ENCODE assay signal across 11 cellular contexts in the genomic region with DNA sequence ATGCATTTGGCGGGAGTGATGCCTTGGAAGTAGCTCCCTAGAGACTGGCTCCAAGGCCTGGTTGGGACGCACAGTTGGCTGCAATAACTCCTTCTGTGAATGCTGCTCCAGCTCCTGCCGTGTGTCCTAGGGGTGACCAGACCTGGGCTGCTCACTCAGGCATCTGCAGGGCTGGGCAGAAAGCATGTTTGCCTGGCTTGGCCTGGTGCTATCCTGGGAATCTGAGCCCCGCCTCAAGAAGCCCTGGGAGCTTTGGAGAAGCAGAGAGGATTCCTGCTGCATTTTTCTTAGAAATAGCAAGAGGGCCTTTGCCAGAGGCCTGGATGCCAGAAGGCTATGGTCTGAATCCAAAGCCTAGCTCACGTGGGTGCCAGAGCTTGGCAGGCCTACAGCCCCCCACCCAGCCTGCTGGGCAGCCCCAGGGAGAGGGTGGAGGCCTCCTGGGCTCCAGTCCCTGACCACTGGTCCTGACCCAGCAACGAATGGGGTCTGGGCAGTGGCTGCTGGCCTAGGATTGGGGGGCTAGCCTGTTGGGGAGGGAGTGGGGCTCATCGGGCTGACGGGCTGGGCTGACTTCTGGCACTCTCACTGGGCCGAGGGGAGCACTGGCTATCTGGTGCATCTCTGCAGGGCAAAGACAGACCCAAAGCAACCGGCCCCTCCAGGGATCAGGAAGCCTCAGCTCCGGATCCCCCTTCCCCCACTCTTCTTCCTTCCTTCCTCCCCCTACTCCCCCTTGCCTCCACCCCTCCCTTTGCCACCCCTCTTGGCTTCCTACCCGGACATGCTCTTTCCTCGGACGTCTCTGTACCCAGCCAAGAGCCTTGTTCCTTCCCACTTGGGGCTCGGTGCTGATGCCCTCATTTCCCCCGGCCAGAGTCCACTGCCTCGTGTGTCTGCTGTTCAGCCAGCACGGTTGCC. TPM values are rescaled to one million over a fixed set of nuclear protein-coding genes. Genes with fewer than 3 reads are reported as not detected.
DNase-seq lines count a peak whose midpoint lies in the region; ATAC-seq and TF ChIP-seq lines count a peak whose summit lies in the region.
"Had no signal": no experiment of that assay in that cellular context is flagged by ENCODE, and none has a peak within 500 bp of the region (broad histone marks: within the 10 kb centered on the region; RNA-seq: fewer than 3 reads in every experiment).

No MANE protein-coding gene starts in this region.

- peaks cover 26% of the 10 kb centered on the region for H3K27me3 Mint-ChIP-seq in activated naive CD4-positive, alpha-beta T cell treated with anti-CD3 and anti-CD28 coated beads, Interleukin-2, amount 10 ng/mL, durations not matched to agents 7 days and 5 days

- CTCF ChIA-PET in activated naive CD4-positive, alpha-beta T cell treated with anti-CD3 and anti-CD28 coated beads, Interleukin-2, amount 10 ng/mL, durations not matched to agents 7 days and 5 days (lab: Charles Lee), result no interaction called here

- DNase-seq in Right ventricle myocardium inferior (ENCODE audit: missing footprints) (no peak), cardiac septum (ENCODE audit: low spot score) (no peak), fibroblast of mammary gland (ENCODE audit: low read depth) (peak; percentile 40), NCI-H2227 treated with DMSO at 0.1 percent for 48 hours (lab: John Stamatoyannopoulos, UW) (no peak)
- DNase-seq in activated naive CD4-positive, alpha-beta T cell treated with anti-CD3 and anti-CD28 coated beads, Interleukin-2, amount 10 ng/mL, durations not matched to agents 7 days and 5 days, result no peak
- DNase-seq: activated CD4-positive, alpha-beta T cell treated with anti-CD3 and anti-CD28 coated beads, Interleukin-2, amount 10 ng/mL, durations not matched to agents 24 days and 14 days; NCI-H1436 treated with DMSO at 0.1 percent for 48 hours had no signal

- TF ChIP-seq CTCF in fibroblast of mammary gland (conservative IDR thresholded peaks at IDR 0.05; ENCODE audit: control insufficient read depth, insufficient read depth, low read depth, low read length), result no peak

- no peaks in the 10 kb centered on the region for H3K4me1 Mint-ChIP-seq in activated naive CD4-positive, alpha-beta T cell treated with anti-CD3 and anti-CD28 coated beads, Interleukin-2, amount 10 ng/mL, durations not matched to agents 7 days and 5 days
- H3K4me1 Mint-ChIP-seq: activated CD4-positive, alpha-beta T cell treated with anti-CD3 and anti-CD28 coated beads, Interleukin-2, amount 10 ng/mL, durations not matched to agents 24 days and 14 days had no signal

- no peak overlapping the region for H3K4me3 Mint-ChIP-seq in activated naive CD4-positive, alpha-beta T cell treated with anti-CD3 and anti-CD28 coated beads, Interleukin-2, amount 10 ng/mL, durations not matched to agents 7 days and 5 days
- H3K4me3 Mint-ChIP-seq: activated CD4-positive, alpha-beta T cell treated with anti-CD3 and anti-CD28 coated beads, Interleukin-2, amount 10 ng/mL, durations not matched to agents 24 days and 14 days had no signal

- no peaks in the 10 kb centered on the region for H3K36me3 ChIP-seq in muscle layer of duodenum (ENCODE audit: control insufficient read depth in 1 of 2, insufficient read depth in 2 of 2, low read length in 2 of 2)

- H3K27me3 ChIP-seq in muscle layer of duodenum (ENCODE audit: low read depth, low read length), result no peaks in the 10 kb centered on the region

- H3K9me3 ChIP-seq in muscle layer of duodenum (ENCODE audit: control insufficient read depth in 1 of 2, low read length in 2 of 2), result no peaks in the 10 kb centered on the region

- no peak overlapping the region for H3K27ac Mint-ChIP-seq in activated naive CD4-positive, alpha-beta T cell treated with anti-CD3 and anti-CD28 coated beads, Interleukin-2, amount 10 ng/mL, durations not matched to agents 7 days and 5 days
- H3K27ac Mint-ChIP-seq: activated CD4-positive, alpha-beta T cell treated with anti-CD3 and anti-CD28 coated beads, Interleukin-2, amount 10 ng/mL, durations not matched to agents 24 days and 14 days had no signal

- no peaks in the 10 kb centered on the region for H3K36me3 Mint-ChIP-seq in activated naive CD4-positive, alpha-beta T cell treated with anti-CD3 and anti-CD28 coated beads, Interleukin-2, amount 10 ng/mL, durations not matched to agents 7 days and 5 days

- no peaks in the 10 kb centered on the region for H3K9me3 Mint-ChIP-seq in activated naive CD4-positive, alpha-beta T cell treated with anti-CD3 and anti-CD28 coated beads, Interleukin-2, amount 10 ng/mL, durations not matched to agents 7 days and 5 days
- H3K9me3 Mint-ChIP-seq: activated CD4-positive, alpha-beta T cell treated with anti-CD3 and anti-CD28 coated beads, Interleukin-2, amount 10 ng/mL, durations not matched to agents 24 days and 14 days had no signal

- H3K4me3 ChIP-seq in fibroblast of mammary gland (ENCODE audit: control insufficient read depth, low read depth, low read length), result no peak overlapping the region
- peak overlapping the region in 1 of 2 donors; percentile 9 for H3K4me3 ChIP-seq in muscle layer of duodenum (ENCODE audit: low read depth in 1 of 2, low read length in 2 of 2)

- peak overlapping the region; percentile 39 for H3K27ac ChIP-seq in muscle layer of duodenum (ENCODE audit: low read length)

- ATAC-seq in Right ventricle myocardium inferior, result peak; percentile 29
- ATAC-seq in HG03097 (IDR thresholded peaks at IDR 0.05; ENCODE audit: low FRiP score, unreplicated experiment), result no peak
- no peak for ATAC-seq in GM21529 (IDR thresholded peaks at IDR 0.05; ENCODE audit: unreplicated experiment)

- H3K4me1 ChIP-seq in muscle layer of duodenum (ENCODE audit: control insufficient read depth in 1 of 2, insufficient read depth in 2 of 2, low read length in 2 of 2), result peaks cover 54 to 56% of the 10 kb centered on the region in 2 donors

- intact Hi-C loops in Right ventricle myocardium inferior (cut with DNase I), result no loop called here
- intact Hi-C loops in cardiac septum (cut with DNase I), result loop anchor here (1.0 to 2.0 kb wide), 2 partner anchors 10 to 23 kb away; partner anchors contain the start of gene SEMA3F

RNA-seq across cellular contexts. Expression of gene SEMA3F, which starts 10.5 kb away (rescaled TPM):
- total RNA-seq in Right ventricle myocardium inferior (12.3 TPM), cardiac septum (10.0 TPM)

RNA-seq across cellular contexts. Expression of gene GNAT1, which starts 25.8 kb away (rescaled TPM):
- not detected for total RNA-seq in Right ventricle myocardium inferior
- total RNA-seq in cardiac septum, result not detected
- total RNA-seq: activated CD4-positive, alpha-beta T cell treated with anti-CD3 and anti-CD28 coated beads, Interleukin-2, amount 10 ng/mL, durations not matched to agents 24 days and 14 days; glomerular endothelial cell had no signal

RNA-seq across cellular contexts. Expression of gene SLC38A3, which starts 39.4 kb away (rescaled TPM):
- total RNA-seq in Right ventricle myocardium inferior, result 10.3 TPM
- total RNA-seq in cardiac septum, result 6.6 TPM
- total RNA-seq: activated CD4-positive, alpha-beta T cell treated with anti-CD3 and anti-CD28 coated beads, Interleukin-2, amount 10 ng/mL, durations not matched to agents 24 days and 14 days; glomerular endothelial cell had no signal
